10 cellular contexts compared by ENCODE assay signal in the genomic region with DNA sequence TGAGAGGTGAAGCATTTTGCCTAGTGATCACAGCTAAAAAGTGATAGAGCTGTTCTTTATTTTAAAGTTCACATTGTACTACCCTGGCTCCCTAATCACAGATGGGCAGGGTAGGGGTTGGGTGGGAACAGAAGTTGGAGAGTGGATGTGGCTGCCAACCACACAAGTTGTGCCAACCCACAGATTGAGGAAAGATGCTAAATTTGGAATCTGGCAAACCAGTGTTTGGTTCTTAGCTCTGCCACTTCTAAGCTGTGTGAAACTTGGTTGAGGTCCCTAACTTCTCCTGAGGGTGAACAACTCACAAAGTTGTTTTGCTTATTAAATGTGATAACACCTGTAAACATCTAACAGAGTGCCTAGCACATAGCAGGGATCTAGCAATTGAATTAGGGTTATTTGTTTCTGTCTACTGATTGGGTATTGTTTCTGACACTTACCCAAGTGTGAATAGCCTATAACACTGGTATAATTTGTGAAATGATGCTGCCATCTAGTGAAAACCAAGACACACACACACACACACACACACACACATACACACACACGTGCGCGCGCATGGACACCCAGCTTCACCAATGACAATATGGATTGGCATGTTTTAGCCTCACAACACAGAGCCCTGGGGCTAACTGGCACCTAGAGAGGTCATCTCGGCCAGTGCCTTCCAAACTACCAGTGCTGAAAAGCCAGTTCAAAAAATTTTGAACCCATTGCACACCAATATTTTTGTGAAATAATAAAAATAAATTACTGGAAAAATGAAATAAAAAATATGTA. TPM values are rescaled to one million over a fixed set of nuclear protein-coding genes. Genes with fewer than 3 reads are reported as not detected.
DNase-seq lines count a peak whose midpoint lies in the region; ATAC-seq, FAIRE-seq and TF ChIP-seq lines count a peak whose summit lies in the region.
"Had no signal": no experiment of that assay in that cellular context is flagged by ENCODE, and none has a peak within 500 bp of the region (broad histone marks: within the 10 kb centered on the region; RNA-seq: fewer than 3 reads in every experiment).

No MANE protein-coding gene starts in this region.

- H3K27ac Mint-ChIP-seq in neural progenitor cell, result no peak overlapping the region

- DNase-seq in AG20443 (ENCODE audit: low spot score) (peak; percentile 8), NCI-H748 (lab: John Stamatoyannopoulos, UW; ENCODE audit: unreplicated experiment) (peak; percentile 40), bronchial epithelial cell (ENCODE audit: low read depth) (peak; percentile 63), neural progenitor cell (ENCODE audit: low spot score) (peak; percentile 10), NCI-H1048 (lab: John Stamatoyannopoulos, UW) (no peak), AG08396 (ENCODE audit: low spot score) (no peak)
- DNase-seq: activated T-cell treated with anti-CD3 and anti-CD28 coated beads, Interleukin-2, amount 50 U/mL, for 4 hours had no signal

- FAIRE-seq in bronchial epithelial cell (lab: Jason Lieb, UNC), result no peak

- no peaks in the 10 kb centered on the region for H3K9me3 Mint-ChIP-seq in neural progenitor cell
- H3K9me3 Mint-ChIP-seq: activated T-cell treated with anti-CD3 and anti-CD28 coated beads, Interleukin-2, amount 50 U/mL, for 4 hours had no signal

- H3K4me2 ChIP-seq in neural progenitor cell, result no peak overlapping the region

- no peaks in the 10 kb centered on the region for H3F3A ChIP-seq in neural progenitor cell (ENCODE audit: low read depth)

- H2AFZ ChIP-seq in neural progenitor cell (replicated peaks), result no peak overlapping the region

- no peaks in the 10 kb centered on the region for H3K4me1 Mint-ChIP-seq in neural progenitor cell

- H3K4me3 Mint-ChIP-seq in neural progenitor cell, result no peak overlapping the region
- H3K4me3 Mint-ChIP-seq: activated T-cell treated with anti-CD3 and anti-CD28 coated beads, Interleukin-2, amount 50 U/mL, for 4 hours had no signal

- no peaks in the 10 kb centered on the region for H3K4me1 ChIP-seq in neural progenitor cell

- no peaks in the 10 kb centered on the region for H3K79me2 ChIP-seq in neural progenitor cell (ENCODE audit: low read depth)

- H3K4me3 ChIP-seq in bronchial epithelial cell (ENCODE audit: low read depth, low read length) (no peak overlapping the region), neural progenitor cell (no peak overlapping the region)

- H3K27me3 Mint-ChIP-seq in neural progenitor cell (ENCODE audit: insufficient read depth, low read depth), result no peaks in the 10 kb centered on the region

- peak; percentile 30 for TF ChIP-seq CTCF in bronchial epithelial cell (IDR thresholded peaks at IDR 0.05; ENCODE audit: insufficient read depth, low read length, severe bottlenecking)
- TF ChIP-seq CTCF in neural progenitor cell (IDR thresholded peaks at IDR 0.05), result no peak

- H3K9ac ChIP-seq in neural progenitor cell, result no peak overlapping the region

- no peaks in the 10 kb centered on the region for H3K9me3 ChIP-seq in neural progenitor cell (ENCODE audit: low read depth)

- ATAC-seq in GM18870 (IDR thresholded peaks at IDR 0.05; ENCODE audit: unreplicated experiment) (peak; percentile 39), HG03469 (IDR thresholded peaks at IDR 0.05; ENCODE audit: unreplicated experiment) (no peak)

- H3K36me3 ChIP-seq in bronchial epithelial cell (ENCODE audit: control insufficient read depth, insufficient read depth, low read length) (no peaks in the 10 kb centered on the region), neural progenitor cell (no peaks in the 10 kb centered on the region)

- H3K27me3 ChIP-seq in bronchial epithelial cell (ENCODE audit: control insufficient read depth, insufficient read depth, low read length) (no peaks in the 10 kb centered on the region), neural progenitor cell (no peaks in the 10 kb centered on the region)

- H3K36me3 Mint-ChIP-seq in neural progenitor cell, result no peaks in the 10 kb centered on the region

- no peaks in the 10 kb centered on the region for H4K20me1 ChIP-seq in neural progenitor cell (ENCODE audit: low read depth)

- no peak overlapping the region for H3K27ac ChIP-seq in neural progenitor cell

RNA-seq across cellular contexts. Expression of gene ADGRG7, which starts 25.3 kb away (rescaled TPM):
- under 0.01 TPM in 1 of 2 replicates, not detected in the other for total RNA-seq in bronchial epithelial cell
- total RNA-seq in neural progenitor cell (ENCODE audit: low replicate concordance), result not detected in 2 replicates
- total RNA-seq: activated T-cell treated with anti-CD3 and anti-CD28 coated beads, Interleukin-2, amount 50 U/mL, for 4 hours; skeletal muscle tissue had no signal

Comparison
In these comparisons a context has a peak if more than half of its experiments do, and no peak if none do; other contexts are left out.
1. DNase-seq: peak in AG20443 (single experiment), NCI-H748 (single experiment), bronchial epithelial cell (single experiment) and neural progenitor cell (single experiment); none in NCI-H1048 (single experiment) and AG08396 (single experiment).